Comparison of ENCODE assay signal across 1 cellular context in the genomic region with DNA sequence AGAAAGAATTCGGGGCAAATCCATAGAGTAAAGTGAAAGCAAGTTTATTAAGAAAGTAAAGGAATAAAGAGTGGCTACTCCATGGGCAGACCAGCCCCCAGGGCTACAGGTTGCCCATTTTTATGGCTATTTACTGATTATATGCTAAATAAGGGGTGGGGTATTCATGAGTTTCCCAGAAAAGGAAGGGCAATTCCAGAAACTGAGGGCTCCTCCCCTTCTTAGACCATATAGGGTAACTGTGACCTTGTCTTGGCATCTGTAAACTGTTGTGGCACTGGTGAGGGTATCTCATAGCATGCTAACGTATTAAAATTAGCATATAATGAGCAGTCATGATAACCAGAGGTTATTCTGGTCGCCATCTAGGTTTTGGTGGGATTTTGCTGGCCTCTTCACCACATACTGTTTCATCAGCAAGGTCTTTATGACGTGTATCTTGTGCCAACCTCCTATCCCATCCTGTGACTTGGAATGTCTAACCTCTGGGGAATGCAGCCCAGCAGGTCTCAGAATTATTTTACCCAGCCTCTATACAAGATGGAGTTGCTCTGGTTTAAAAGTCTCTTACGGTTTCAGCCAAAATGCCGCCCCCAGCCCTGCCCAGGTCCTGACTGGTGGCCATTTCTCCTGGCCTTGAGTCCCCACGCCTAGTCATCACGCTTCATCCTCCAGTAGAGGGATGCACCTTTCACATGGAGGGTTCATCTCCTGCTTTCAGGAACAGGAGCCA.
TF ChIP-seq lines count a peak whose summit lies in the region.

No MANE protein-coding gene starts in this region.

TF ChIP-seq in HEK293T, 16 proteins besides CTCF, POLR2A, EP300 and RAD21 (continued from another document):
- no peak for TF ChIP-seq NFRKB (IDR thresholded peaks at IDR 0.05)
- no peak for TF ChIP-seq ARNT (IDR thresholded peaks at IDR 0.05)
- TF ChIP-seq FOXM1 (IDR thresholded peaks at IDR 0.05; ENCODE audit: borderline replicate concordance) = no peak
- TF ChIP-seq LEF1 (IDR thresholded peaks at IDR 0.05; ENCODE audit: borderline replicate concordance) = no peak
- TF ChIP-seq SP1 (IDR thresholded peaks at IDR 0.05) = no peak
- no peak for TF ChIP-seq BHLHE40 (IDR thresholded peaks at IDR 0.05; ENCODE audit: borderline replicate concordance)
- no peak for TF ChIP-seq HDGF (IDR thresholded peaks at IDR 0.05; ENCODE audit: borderline replicate concordance)
